ENCODE assay signal across 34 cellular contexts in genomic region chr13:33940256-33940655, GRCh38.
"Had no signal": no experiment of that assay in that cellular context is flagged by ENCODE, and none has a peak within 500 bp of the region (broad histone marks: within the 10 kb centered on the region; RNA-seq: fewer than 3 reads in every experiment).

No MANE protein-coding gene starts in this region.

- H3K9ac ChIP-seq: parathyroid adenoma had no signal

- H3K9me3 Mint-ChIP-seq: activated CD4-positive, alpha-beta memory T cell treated with anti-CD3 and anti-CD28 coated beads for 36 hours; activated CD4-positive, alpha-beta T cell treated with anti-CD3 and anti-CD28 coated beads, Interleukin-2, amount 10 ng/mL, durations not matched to agents 24 days and 14 days; activated naive CD4-positive, alpha-beta T cell treated with anti-CD3 and anti-CD28 coated beads for 36 hours; activated naive CD8-positive, alpha-beta T cell treated with anti-CD3 and anti-CD28 coated beads for 36 hours; activated T-helper 1 cell treated with anti-CD3 and anti-CD28 coated beads, Interleukin-12 subunit alpha, Interleukin-12 subunit beta, Interleukin-2, Interleukin-4 antibody, amounts not matched to agents 30 ng/mL and 10 ng/mL and 1 ng/mL, durations not matched to agents 14 hours and 24 hours and 36 hours; effector memory CD8-positive, alpha-beta T cell; mesothelial cell of epicardium; naive B cell; stimulated activated naive B cell treated with anti-CD40 and anti-IgM and Interleukin-4, amounts not matched to agents 10 μg/mL and 1 μg/mL and 100 μg/mL, for 72 hours; T-helper 1 cell treated with Interleukin-12 subunit alpha and Interleukin-12 subunit beta and Interleukin-4 antibody, amounts not matched to agents 30 μg/mL and 1 μg/mL, for 36 hours had no signal

- H2AFZ ChIP-seq: parathyroid adenoma had no signal

- H3K9me3 ChIP-seq: adrenal gland, gastrocnemius medialis, psoas muscle, sigmoid colon, testis, transverse colon had no signal

- ATAC-seq: effector memory CD8-positive, alpha-beta T cell; gastrocnemius medialis; left cardiac atrium; psoas muscle; stimulated activated naive B cell treated with anti-CD40 and anti-IgM and Interleukin-4, amounts not matched to agents 10 μg/mL and 1 μg/mL and 100 μg/mL, for 72 hours had no signal

- H3K79me2 ChIP-seq: parathyroid adenoma had no signal

- H3K36me3 Mint-ChIP-seq: activated CD4-positive, alpha-beta memory T cell treated with anti-CD3 and anti-CD28 coated beads for 36 hours; activated naive CD8-positive, alpha-beta T cell treated with anti-CD3 and anti-CD28 coated beads for 36 hours; brain; naive B cell; stimulated activated naive B cell treated with anti-CD40 and anti-IgM and Interleukin-4, amounts not matched to agents 10 μg/mL and 1 μg/mL and 100 μg/mL, for 72 hours had no signal

- H3K36me3 ChIP-seq: adrenal gland, gastrocnemius medialis, sigmoid colon, transverse colon had no signal

- FAIRE-seq: islet of Langerhans, urothelium cell line had no signal

- H3K27ac Mint-ChIP-seq: activated CD4-positive, alpha-beta memory T cell treated with anti-CD3 and anti-CD28 coated beads for 36 hours; activated CD4-positive, alpha-beta T cell treated with anti-CD3 and anti-CD28 coated beads, Interleukin-2, amount 10 ng/mL, durations not matched to agents 24 days and 14 days; activated naive CD4-positive, alpha-beta T cell treated with anti-CD3 and anti-CD28 coated beads for 36 hours; activated naive CD8-positive, alpha-beta T cell treated with anti-CD3 and anti-CD28 coated beads for 36 hours; activated T-helper 1 cell treated with anti-CD3 and anti-CD28 coated beads, Interleukin-12 subunit alpha, Interleukin-12 subunit beta, Interleukin-2, Interleukin-4 antibody, amounts not matched to agents 30 ng/mL and 10 ng/mL and 1 ng/mL, durations not matched to agents 14 hours and 24 hours and 36 hours; effector memory CD8-positive, alpha-beta T cell; mesothelial cell of epicardium; naive B cell; stimulated activated naive B cell treated with anti-CD40 and anti-IgM and Interleukin-4, amounts not matched to agents 10 μg/mL and 1 μg/mL and 100 μg/mL, for 72 hours; T-helper 1 cell treated with Interleukin-12 subunit alpha and Interleukin-12 subunit beta and Interleukin-4 antibody, amounts not matched to agents 30 μg/mL and 1 μg/mL, for 36 hours had no signal

- H3K4me1 ChIP-seq: gastrocnemius medialis, psoas muscle, sigmoid colon, testis had no signal

- H3K27me3 ChIP-seq: adrenal gland, gastrocnemius medialis, sigmoid colon, testis, transverse colon had no signal

- DNase-seq: activated CD4-positive, alpha-beta memory T cell treated with anti-CD3 and anti-CD28 coated beads for 36 hours; activated CD4-positive, alpha-beta T cell treated with anti-CD3 and anti-CD28 coated beads, Interleukin-2, amount 10 ng/mL, durations not matched to agents 24 days and 14 days; activated CD4-positive, CD25-positive, alpha-beta regulatory T cell treated with anti-CD3 and anti-CD28 coated beads, Interleukin-2, amount 50 U/mL, for 72 hours; activated CD8-positive, alpha-beta memory T cell treated with anti-CD3 and anti-CD28 coated beads, Interleukin-2, amount 50 U/mL, for 4 hours; activated effector memory CD4-positive, alpha-beta T cell treated with anti-CD3 and anti-CD28 coated beads, Interleukin-2, amount 50 U/mL, for 16 hours; activated naive CD4-positive, alpha-beta T cell treated with anti-CD3 and anti-CD28 coated beads for 36 hours; activated naive CD8-positive, alpha-beta T cell treated with anti-CD3 and anti-CD28 coated beads for 36 hours; activated T-cell treated with anti-CD3 and anti-CD28 coated beads, Interleukin-2, amount 50 U/mL, for 1 hour; adrenal gland; aorta; cortex of kidney; effector memory CD8-positive, alpha-beta T cell; gastrocnemius medialis; glutamatergic neuron; left cardiac atrium; naive B cell; nucleus accumbens; psoas muscle; sigmoid colon; small intestine; stimulated activated CD4-positive, alpha-beta T cell treated with anti-CD3 and anti-CD28 coated beads, Interleukin-1b, Interleukin-23, amount 100 ng/mL, for 48 hours; stimulated activated CD4-positive, alpha-beta T cell treated with anti-CD3 and anti-CD28 coated beads, Interleukin-4, amount 100 ng/mL, for 4 hours; stimulated activated CD8-positive, alpha-beta memory T cell treated with anti-CD3 and anti-CD28 coated beads, Interleukin-4, amount 100 ng/mL, for 48 hours; stimulated activated naive B cell treated with anti-CD40 and anti-IgM and Interleukin-4, amounts not matched to agents 10 μg/mL and 1 μg/mL and 100 μg/mL, for 72 hours; T-helper 9 cell; testis; transverse colon had no signal

- H3K27me3 Mint-ChIP-seq: activated CD4-positive, alpha-beta memory T cell treated with anti-CD3 and anti-CD28 coated beads for 36 hours; activated CD4-positive, alpha-beta T cell treated with anti-CD3 and anti-CD28 coated beads, Interleukin-2, amount 10 ng/mL, durations not matched to agents 24 days and 14 days; activated naive CD8-positive, alpha-beta T cell treated with anti-CD3 and anti-CD28 coated beads for 36 hours; effector memory CD8-positive, alpha-beta T cell; naive B cell; stimulated activated naive B cell treated with anti-CD40 and anti-IgM and Interleukin-4, amounts not matched to agents 10 μg/mL and 1 μg/mL and 100 μg/mL, for 72 hours had no signal

- H3K4me3 Mint-ChIP-seq: activated CD4-positive, alpha-beta memory T cell treated with anti-CD3 and anti-CD28 coated beads for 36 hours; activated CD4-positive, alpha-beta T cell treated with anti-CD3 and anti-CD28 coated beads, Interleukin-2, amount 10 ng/mL, durations not matched to agents 24 days and 14 days; activated naive CD4-positive, alpha-beta T cell treated with anti-CD3 and anti-CD28 coated beads for 36 hours; activated naive CD8-positive, alpha-beta T cell treated with anti-CD3 and anti-CD28 coated beads for 36 hours; activated T-helper 1 cell treated with anti-CD3 and anti-CD28 coated beads, Interleukin-12 subunit alpha, Interleukin-12 subunit beta, Interleukin-2, Interleukin-4 antibody, amounts not matched to agents 30 ng/mL and 10 ng/mL and 1 ng/mL, durations not matched to agents 14 hours and 24 hours and 36 hours; brain; effector memory CD8-positive, alpha-beta T cell; mesothelial cell of epicardium; naive B cell; stimulated activated naive B cell treated with anti-CD40 and anti-IgM and Interleukin-4, amounts not matched to agents 10 μg/mL and 1 μg/mL and 100 μg/mL, for 72 hours; T-helper 1 cell treated with Interleukin-12 subunit alpha and Interleukin-12 subunit beta and Interleukin-4 antibody, amounts not matched to agents 30 μg/mL and 1 μg/mL, for 36 hours had no signal

- H3K4me3 ChIP-seq: adrenal gland, gastrocnemius medialis, psoas muscle, sigmoid colon, testis, transverse colon had no signal

- H3K27ac ChIP-seq: adrenal gland, gastrocnemius medialis, parathyroid adenoma, psoas muscle, sigmoid colon, testis, transverse colon had no signal

- H3K4me1 Mint-ChIP-seq: activated CD4-positive, alpha-beta T cell treated with anti-CD3 and anti-CD28 coated beads, Interleukin-2, amount 10 ng/mL, durations not matched to agents 24 days and 14 days; activated naive CD8-positive, alpha-beta T cell treated with anti-CD3 and anti-CD28 coated beads for 36 hours; naive B cell; stimulated activated naive B cell treated with anti-CD40 and anti-IgM and Interleukin-4, amounts not matched to agents 10 μg/mL and 1 μg/mL and 100 μg/mL, for 72 hours had no signal
